Comparison of ENCODE assay signal across 1 cellular context in the genomic region with DNA sequence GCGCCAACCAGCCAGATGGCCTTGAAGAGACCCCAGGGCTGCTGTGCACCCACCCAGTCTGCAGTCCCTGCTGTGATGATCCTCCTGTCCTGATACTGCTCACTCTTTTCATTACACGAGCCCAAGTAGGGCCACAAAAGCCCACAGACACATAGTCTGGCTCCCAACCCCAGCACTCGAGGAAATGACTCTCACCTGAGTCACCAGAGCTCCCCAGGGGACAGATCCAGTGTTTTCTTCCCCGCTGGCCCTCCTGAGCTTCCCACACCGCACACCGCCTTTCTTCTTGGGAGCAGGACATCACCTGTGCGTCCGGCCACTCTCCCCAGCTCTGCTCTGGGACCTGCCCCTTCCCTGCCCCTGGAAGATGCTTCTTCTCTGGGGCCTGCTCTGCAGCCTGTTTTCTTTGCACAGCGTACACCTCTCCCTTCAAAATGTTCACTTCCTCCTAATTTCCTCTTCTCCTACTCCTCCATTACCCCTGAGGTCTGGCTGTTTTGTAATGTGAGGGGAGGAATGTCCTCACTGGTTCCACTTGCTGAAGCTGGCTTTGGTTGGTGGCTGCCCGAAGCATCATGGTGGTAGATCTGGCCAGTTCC.
TF ChIP-seq lines count a peak whose summit lies in the region.

No MANE protein-coding gene starts in this region.

TF ChIP-seq in GM23338, 12 proteins besides CTCF, POLR2A, EP300 and RAD21 (continued from another document):
- TF ChIP-seq, protein P1, sequence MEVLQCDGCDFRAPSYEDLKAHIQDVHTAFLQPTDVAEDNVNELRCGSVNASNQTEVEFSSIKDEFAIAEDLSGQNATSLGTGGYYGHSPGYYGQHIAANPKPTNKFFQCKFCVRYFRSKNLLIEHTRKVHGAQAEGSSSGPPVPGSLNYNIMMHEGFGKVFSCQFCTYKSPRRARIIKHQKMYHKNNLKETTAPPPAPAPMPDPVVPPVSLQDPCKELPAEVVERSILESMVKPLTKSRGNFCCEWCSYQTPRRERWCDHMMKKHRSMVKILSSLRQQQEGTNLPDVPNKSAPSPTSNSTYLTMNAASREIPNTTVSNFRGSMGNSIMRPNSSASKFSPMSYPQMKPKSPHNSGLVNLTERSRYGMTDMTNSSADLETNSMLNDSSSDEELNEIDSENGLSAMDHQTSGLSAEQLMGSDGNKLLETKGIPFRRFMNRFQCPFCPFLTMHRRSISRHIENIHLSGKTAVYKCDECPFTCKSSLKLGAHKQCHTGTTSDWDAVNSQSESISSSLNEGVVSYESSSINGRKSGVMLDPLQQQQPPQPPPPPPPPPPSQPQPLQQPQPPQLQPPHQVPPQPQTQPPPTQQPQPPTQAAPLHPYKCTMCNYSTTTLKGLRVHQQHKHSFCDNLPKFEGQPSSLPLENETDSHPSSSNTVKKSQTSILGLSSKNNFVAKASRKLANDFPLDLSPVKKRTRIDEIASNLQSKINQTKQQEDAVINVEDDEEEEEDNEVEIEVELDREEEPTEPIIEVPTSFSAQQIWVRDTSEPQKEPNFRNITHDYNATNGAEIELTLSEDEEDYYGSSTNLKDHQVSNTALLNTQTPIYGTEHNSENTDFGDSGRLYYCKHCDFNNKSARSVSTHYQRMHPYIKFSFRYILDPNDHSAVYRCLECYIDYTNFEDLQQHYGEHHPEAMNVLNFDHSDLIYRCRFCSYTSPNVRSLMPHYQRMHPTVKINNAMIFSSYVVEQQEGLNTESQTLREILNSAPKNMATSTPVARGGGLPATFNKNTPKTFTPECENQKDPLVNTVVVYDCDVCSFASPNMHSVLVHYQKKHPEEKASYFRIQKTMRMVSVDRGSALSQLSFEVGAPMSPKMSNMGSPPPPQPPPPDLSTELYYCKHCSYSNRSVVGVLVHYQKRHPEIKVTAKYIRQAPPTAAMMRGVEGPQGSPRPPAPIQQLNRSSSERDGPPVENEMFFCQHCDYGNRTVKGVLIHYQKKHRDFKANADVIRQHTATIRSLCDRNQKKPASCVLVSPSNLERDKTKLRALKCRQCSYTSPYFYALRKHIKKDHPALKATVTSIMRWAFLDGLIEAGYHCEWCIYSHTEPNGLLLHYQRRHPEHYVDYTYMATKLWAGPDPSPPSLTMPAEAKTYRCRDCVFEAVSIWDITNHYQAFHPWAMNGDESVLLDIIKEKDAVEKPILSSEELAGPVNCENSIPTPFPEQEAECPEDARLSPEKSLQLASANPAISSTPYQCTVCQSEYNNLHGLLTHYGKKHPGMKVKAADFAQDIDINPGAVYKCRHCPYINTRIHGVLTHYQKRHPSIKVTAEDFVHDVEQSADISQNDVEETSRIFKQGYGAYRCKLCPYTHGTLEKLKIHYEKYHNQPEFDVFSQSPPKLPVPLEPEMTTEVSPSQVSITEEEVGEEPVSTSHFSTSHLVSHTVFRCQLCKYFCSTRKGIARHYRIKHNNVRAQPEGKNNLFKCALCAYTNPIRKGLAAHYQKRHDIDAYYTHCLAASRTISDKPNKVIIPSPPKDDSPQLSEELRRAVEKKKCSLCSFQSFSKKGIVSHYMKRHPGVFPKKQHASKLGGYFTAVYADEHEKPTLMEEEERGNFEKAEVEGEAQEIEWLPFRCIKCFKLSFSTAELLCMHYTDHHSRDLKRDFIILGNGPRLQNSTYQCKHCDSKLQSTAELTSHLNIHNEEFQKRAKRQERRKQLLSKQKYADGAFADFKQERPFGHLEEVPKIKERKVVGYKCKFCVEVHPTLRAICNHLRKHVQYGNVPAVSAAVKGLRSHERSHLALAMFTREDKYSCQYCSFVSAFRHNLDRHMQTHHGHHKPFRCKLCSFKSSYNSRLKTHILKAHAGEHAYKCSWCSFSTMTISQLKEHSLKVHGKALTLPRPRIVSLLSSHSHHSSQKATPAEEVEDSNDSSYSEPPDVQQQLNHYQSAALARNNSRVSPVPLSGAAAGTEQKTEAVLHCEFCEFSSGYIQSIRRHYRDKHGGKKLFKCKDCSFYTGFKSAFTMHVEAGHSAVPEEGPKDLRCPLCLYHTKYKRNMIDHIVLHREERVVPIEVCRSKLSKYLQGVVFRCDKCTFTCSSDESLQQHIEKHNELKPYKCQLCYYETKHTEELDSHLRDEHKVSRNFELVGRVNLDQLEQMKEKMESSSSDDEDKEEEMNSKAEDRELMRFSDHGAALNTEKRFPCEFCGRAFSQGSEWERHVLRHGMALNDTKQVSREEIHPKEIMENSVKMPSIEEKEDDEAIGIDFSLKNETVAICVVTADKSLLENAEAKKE (CRISPR knock-in tag; IDR thresholded peaks at IDR 0.05): no peak
- TF ChIP-seq POLR2AphosphoS5 (IDR thresholded peaks at IDR 0.05; ENCODE audit: low read depth) (no peak), EZH2 (IDR thresholded peaks at IDR 0.05; ENCODE audit: low read depth, unreplicated experiment) (no peak)
